16 cellular contexts compared by ENCODE assay signal in genomic region chr11:3136542-3137455, GRCh38. TPM values are rescaled to one million over a fixed set of nuclear protein-coding genes. Genes with fewer than 3 reads are reported as not detected.
DNase-seq lines count a peak whose midpoint lies in the region; ATAC-seq and TF ChIP-seq lines count a peak whose summit lies in the region.
"Had no signal": no experiment of that assay in that cellular context is flagged by ENCODE, and none has a peak within 500 bp of the region (broad histone marks: within the 10 kb centered on the region; RNA-seq: fewer than 3 reads in every experiment).

No MANE protein-coding gene starts in this region.

- no peaks in the 10 kb centered on the region for H3K9me3 Mint-ChIP-seq in naive thymus-derived CD8-positive, alpha-beta T cell
- H3K9me3 Mint-ChIP-seq: activated CD4-positive, alpha-beta memory T cell treated with anti-CD3 and anti-CD28 coated beads, Interleukin-2, amount 10 ng/mL, durations not matched to agents 7 days and 5 days; T-helper 1 cell treated with Interleukin-12 subunit alpha and Interleukin-12 subunit beta and Interleukin-4 antibody, amounts not matched to agents 30 μg/mL and 1 μg/mL, for 36 hours had no signal

- peak in 1 of 2 donors; percentile 51 for ATAC-seq in naive thymus-derived CD8-positive, alpha-beta T cell
- ATAC-seq in HG02840 (IDR thresholded peaks at IDR 0.05; ENCODE audit: low FRiP score, unreplicated experiment), result no peak
- ATAC-seq: GM12878 had no signal

- DNase-seq in Kasumi-1 (lab: John Stamatoyannopoulos, UW), result peak; percentile 30 to 49
- DNase-seq in naive thymus-derived CD8-positive, alpha-beta T cell, result peak in 3 of 10 donors; percentile 8 to 57 (median 44)
- no peak for DNase-seq in Karpas-422
- no peak for DNase-seq in brain microvascular endothelial cell
- DNase-seq in HEK293T (ENCODE audit: extremely low spot score), result no peak
- DNase-seq: activated CD4-positive, alpha-beta memory T cell treated with anti-CD3 and anti-CD28 coated beads, Interleukin-2, amount 10 ng/mL, durations not matched to agents 7 days and 5 days; activated effector memory CD4-positive, alpha-beta T cell treated with Interleukin-2 at 50 U/mL for 16 hours; GOT3; MG63; OCI-M1 had no signal

- no peaks in the 10 kb centered on the region for H3K79me2 ChIP-seq in Karpas-422 (ENCODE audit: low read length)

- H3K9me2 ChIP-seq in Karpas-422 (replicated peaks; ENCODE audit: insufficient read depth, low read length), result no peaks in the 10 kb centered on the region

- peak overlapping the region in 5 of 10 donors; percentile 19 to 70 (median 30) for H3K4me3 Mint-ChIP-seq in naive thymus-derived CD8-positive, alpha-beta T cell
- H3K4me3 Mint-ChIP-seq: activated CD4-positive, alpha-beta memory T cell treated with anti-CD3 and anti-CD28 coated beads, Interleukin-2, amount 10 ng/mL, durations not matched to agents 7 days and 5 days; T-helper 1 cell treated with Interleukin-12 subunit alpha and Interleukin-12 subunit beta and Interleukin-4 antibody, amounts not matched to agents 30 μg/mL and 1 μg/mL, for 36 hours had no signal

- H3K36me3 ChIP-seq in BLaER1 (no peaks in the 10 kb centered on the region), ectodermal cell (ENCODE audit: control insufficient read depth, insufficient read depth, low read length) (no peaks in the 10 kb centered on the region), Karpas-422 (ENCODE audit: insufficient read depth, low read length) (no peaks in the 10 kb centered on the region), brain microvascular endothelial cell (replicated peaks) (no peaks in the 10 kb centered on the region)
- H3K36me3 ChIP-seq: MG63, neutrophil had no signal

- CTCF ChIA-PET in HEK293T (lab: Yijun Ruan, JAX), result no interaction called here

- H3K27me3 ChIP-seq in BLaER1, result no peaks in the 10 kb centered on the region
- H3K27me3 ChIP-seq in ectodermal cell (ENCODE audit: control insufficient read depth, insufficient read depth, low read length, poor library complexity, severe bottlenecking), result no peaks in the 10 kb centered on the region
- no peaks in the 10 kb centered on the region for H3K27me3 ChIP-seq in Karpas-422 (ENCODE audit: low read length)
- H3K27me3 ChIP-seq in brain microvascular endothelial cell (replicated peaks), result no peaks in the 10 kb centered on the region
- H3K27me3 ChIP-seq: MG63, neutrophil had no signal

- H3K9me3 ChIP-seq in BLaER1 (no peaks in the 10 kb centered on the region), ectodermal cell (ENCODE audit: control insufficient read depth, low read length) (no peaks in the 10 kb centered on the region), Karpas-422 (ENCODE audit: low read length) (no peaks in the 10 kb centered on the region)
- H3K9me3 ChIP-seq: MG63, neutrophil had no signal

- 93 to 95% methylated on average over 14 of the region's 14 CpGs for whole genome bisulfite sequencing in ectodermal cell, 2 experiments

- H4K20me1 ChIP-seq in BLaER1 (peaks cover 37% of the 10 kb centered on the region), Karpas-422 (ENCODE audit: insufficient read depth, low read depth, low read length) (no peaks in the 10 kb centered on the region)

- TF ChIP-seq CTCF in brain microvascular endothelial cell (IDR thresholded peaks at IDR 0.05; ENCODE audit: low read depth, low read length, missing control alignments), result no peak

- H3K4me3 ChIP-seq in BLaER1, result peak overlapping the region; percentile 42
- no peak overlapping the region for H3K4me3 ChIP-seq in ectodermal cell (ENCODE audit: insufficient read depth, low read depth, low read length)
- H3K4me3 ChIP-seq in Karpas-422 (ENCODE audit: low read length), result no peak overlapping the region
- H3K4me3 ChIP-seq in brain microvascular endothelial cell (ENCODE audit: low read depth, low read length), result no peak overlapping the region
- H3K4me3 ChIP-seq: GM12878, MG63 had no signal

- peak overlapping the region in 8 of 10 donors; percentile 8 to 85 (median 56) for H3K27ac Mint-ChIP-seq in naive thymus-derived CD8-positive, alpha-beta T cell
- H3K27ac Mint-ChIP-seq: activated CD4-positive, alpha-beta memory T cell treated with anti-CD3 and anti-CD28 coated beads, Interleukin-2, amount 10 ng/mL, durations not matched to agents 7 days and 5 days; T-helper 1 cell treated with Interleukin-12 subunit alpha and Interleukin-12 subunit beta and Interleukin-4 antibody, amounts not matched to agents 30 μg/mL and 1 μg/mL, for 36 hours had no signal

- in situ Hi-C loops in brain microvascular endothelial cell (cut with HindIII; ENCODE audit: low pct_ligation_motif_present, low sequenced_read_pairs), result no loop called here

- H3K9ac ChIP-seq in BLaER1, result peak overlapping the region; percentile 78
- H3K9ac ChIP-seq in Karpas-422 (ENCODE audit: low read length), result no peak overlapping the region

- peaks cover 20 to 54% (median 40%) of the 10 kb centered on the region in 4 donors for H3K4me1 Mint-ChIP-seq in naive thymus-derived CD8-positive, alpha-beta T cell
- H3K4me1 Mint-ChIP-seq: activated CD4-positive, alpha-beta memory T cell treated with anti-CD3 and anti-CD28 coated beads, Interleukin-2, amount 10 ng/mL, durations not matched to agents 7 days and 5 days had no signal

- H3K4me2 ChIP-seq in BLaER1 (peak overlapping the region; percentile 96), Karpas-422 (ENCODE audit: low read depth, low read length, poor library complexity, severe bottlenecking) (no peak overlapping the region)

- H3K27me3 Mint-ChIP-seq in naive thymus-derived CD8-positive, alpha-beta T cell, result no peaks in the 10 kb centered on the region
- H3K27me3 Mint-ChIP-seq: activated CD4-positive, alpha-beta memory T cell treated with anti-CD3 and anti-CD28 coated beads, Interleukin-2, amount 10 ng/mL, durations not matched to agents 7 days and 5 days had no signal

- H3K36me3 Mint-ChIP-seq in naive thymus-derived CD8-positive, alpha-beta T cell, result no peaks in the 10 kb centered on the region

- H2AFZ ChIP-seq in Karpas-422 (ENCODE audit: low read length), result no peak overlapping the region

- POLR2A ChIA-PET in naive thymus-derived CD8-positive, alpha-beta T cell (lab: Charles Lee), result no interaction called here
- POLR2A ChIA-PET in HEK293T (lab: Yijun Ruan, JAX), result no interaction called here

- H3K27ac ChIP-seq in BLaER1 (peak overlapping the region; percentile 92), ectodermal cell (ENCODE audit: insufficient read depth, low read depth, low read length, poor library complexity, severe bottlenecking) (peak overlapping the region; percentile 6), Karpas-422 (ENCODE audit: low read length) (no peak overlapping the region), brain microvascular endothelial cell (no peak overlapping the region)
- H3K27ac ChIP-seq: neutrophil had no signal

- peaks cover 85% of the 10 kb centered on the region for H3K4me1 ChIP-seq in BLaER1
- H3K4me1 ChIP-seq in ectodermal cell (ENCODE audit: control insufficient read depth, insufficient read depth, low read length), result peaks cover 47% of the 10 kb centered on the region
- peaks cover 4% of the 10 kb centered on the region for H3K4me1 ChIP-seq in Karpas-422 (ENCODE audit: low read length)

TF ChIP-seq in HEK293T, 16 proteins besides CTCF, POLR2A, EP300 and RAD21:
- TF ChIP-seq PKNOX1 (IDR thresholded peaks at IDR 0.05), result no peak
- no peak for TF ChIP-seq FOXA1 (IDR thresholded peaks at IDR 0.05)
- TF ChIP-seq SP1 (IDR thresholded peaks at IDR 0.05), result no peak
- no peak for TF ChIP-seq ZNF384 (IDR thresholded peaks at IDR 0.05)
- no peak for TF ChIP-seq ARNT (IDR thresholded peaks at IDR 0.05)
- no peak for TF ChIP-seq SUZ12 (IDR thresholded peaks at IDR 0.05)
- TF ChIP-seq BHLHE40 (IDR thresholded peaks at IDR 0.05; ENCODE audit: borderline replicate concordance), result no peak
- TF ChIP-seq LEF1 (IDR thresholded peaks at IDR 0.05; ENCODE audit: borderline replicate concordance), result no peak
- no peak for TF ChIP-seq ELF4 (IDR thresholded peaks at IDR 0.05)
- no peak for TF ChIP-seq FOXK2 (IDR thresholded peaks at IDR 0.05)
- TF ChIP-seq NFRKB (IDR thresholded peaks at IDR 0.05), result no peak
- TF ChIP-seq TARDBP (IDR thresholded peaks at IDR 0.05), result no peak
- TF ChIP-seq FOXM1 (IDR thresholded peaks at IDR 0.05; ENCODE audit: borderline replicate concordance), result no peak
- no peak for TF ChIP-seq CTBP1 (IDR thresholded peaks at IDR 0.05; ENCODE audit: borderline replicate concordance)

RNA-seq across cellular contexts. Expression of gene OSBPL5, which starts 28.3 kb away (rescaled TPM):
- polyA plus RNA-seq in ectodermal cell (2013, experiment 1 of 4), result 21.2 TPM
- polyA plus RNA-seq in ectodermal cell (2013, experiment 2 of 4), result 17.4 TPM
- polyA plus RNA-seq in ectodermal cell (2013, experiment 3 of 4), result 15.7 TPM
- polyA plus RNA-seq in ectodermal cell (2013, experiment 4 of 4), result 16.4 TPM
- total RNA-seq in naive thymus-derived CD8-positive, alpha-beta T cell, result 10 to 100 TPM; 17.8 to 18.3 TPM
- 1 to 10 TPM; 4.4 to 5.5 (median 4.5) TPM for polyA plus RNA-seq in naive thymus-derived CD8-positive, alpha-beta T cell
- not detected in 2 replicates for total RNA-seq in Karpas-422 (2014; rRNA removed; shearing (Covaris generic); ENCODE audit: low replicate concordance)
- total RNA-seq: GM12878 had no signal
- polyA plus RNA-seq: GM12878 had no signal

Comparison
In these comparisons a context has a peak if more than half of its experiments do, and no peak if none do; other contexts are left out.
1. H3K27ac ChIP-seq: peak in BLaER1 (single experiment) and ectodermal cell (single experiment); none in Karpas-422 (single experiment) and brain microvascular endothelial cell (single experiment).
2. DNase-seq: peak in Kasumi-1 (2 of 2); none in Karpas-422 (single experiment), brain microvascular endothelial cell (single experiment) and HEK293T (single experiment).
3. RNA of gene OSBPL5, which starts 28.3 kb away (total RNA-seq): 17.8 to 18.3 TPM in naive thymus-derived CD8-positive, alpha-beta T cell; not detected in Karpas-422; every median in the first group is over 10 times any median in the second.